In the genomic region with DNA sequence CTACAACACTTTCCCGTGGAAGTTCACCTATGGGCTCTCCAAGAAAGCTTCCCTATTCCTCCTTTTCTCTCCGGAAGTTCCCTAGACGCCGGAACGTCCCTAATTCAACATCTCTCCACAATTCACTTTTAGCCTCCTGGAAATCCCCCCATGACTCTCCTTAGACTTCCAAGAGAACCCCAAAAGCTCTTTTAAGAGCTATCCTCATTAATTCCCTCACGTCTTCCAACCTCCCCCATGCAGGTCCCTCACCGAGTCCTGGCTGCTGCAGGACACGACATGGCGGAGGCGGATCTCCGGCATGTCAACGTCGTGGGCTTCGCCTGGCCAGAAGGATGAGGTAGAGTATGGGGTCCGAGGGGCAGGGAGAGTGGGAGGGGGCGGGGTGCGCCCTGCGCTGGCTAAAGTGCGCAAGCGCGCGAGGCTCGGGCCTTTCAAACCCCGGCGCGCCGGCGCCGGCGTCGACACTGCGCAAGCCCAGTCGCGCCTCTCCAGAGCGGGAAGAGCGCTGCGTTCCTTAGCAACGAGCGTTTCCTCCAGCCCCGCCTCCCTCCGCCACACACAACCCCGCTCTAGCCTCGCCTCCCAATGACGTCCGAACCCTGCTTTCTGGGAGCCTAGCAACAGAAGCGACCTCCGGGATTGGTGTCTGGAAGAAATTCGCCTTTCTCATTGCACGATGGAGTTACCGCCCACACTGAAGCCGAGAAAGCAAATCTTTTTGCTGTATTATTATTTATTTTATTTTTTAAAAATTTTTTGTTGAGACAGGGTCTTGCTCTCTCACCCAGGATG, we compare ENCODE assay signal across 1 cellular context.
TF ChIP-seq lines count a peak whose summit lies in the region.

Gene PINLYP, plus strand, starts transcription at position 646 of the 795 bp plus-strand sequence. CDS start 1,391 bp downstream, outside the sequence.
Gene XRCC1, minus strand, starts transcription at position 372 of the 795 bp plus-strand sequence. Its CDS starts 69 bp downstream, at position 303.

TF ChIP-seq in HEK293, 187 proteins besides CTCF, POLR2A, EP300 and RAD21 (continued from another document and continues in another):
- TF ChIP-seq ZNF514 (tag by site-specific recombination; IDR thresholded peaks at IDR 0.05) (no peak), BCL11A (tag by site-specific recombination; IDR thresholded peaks at IDR 0.05; ENCODE audit: low read depth) (no peak), ZNF202 (tag by site-specific recombination; IDR thresholded peaks at IDR 0.05; ENCODE audit: borderline replicate concordance) (no peak), ZNF146 (tag by site-specific recombination; IDR thresholded peaks at IDR 0.05) (no peak), GLIS2 (tag by site-specific recombination; IDR thresholded peaks at IDR 0.05) (peak; percentile 47; the same call in 1 of the 2 replicates), ZNF19 (tag by site-specific recombination; IDR thresholded peaks at IDR 0.05; ENCODE audit: low read depth) (no peak), ZNF175 (tag by site-specific recombination; IDR thresholded peaks at IDR 0.05) (no peak), TRIM28 (IDR thresholded peaks at IDR 0.05; ENCODE audit: borderline replicate concordance, low read length) (no peak), FEZF1 (tag by site-specific recombination; IDR thresholded peaks at IDR 0.05) (no peak), ZSCAN30 (tag by site-specific recombination; IDR thresholded peaks at IDR 0.05) (peak; percentile 38; the same call in 1 of the 2 replicates), ZNF776 (tag by site-specific recombination; IDR thresholded peaks at IDR 0.05; ENCODE audit: borderline replicate concordance) (no peak), ZNF792 (tag by site-specific recombination; IDR thresholded peaks at IDR 0.05) (no peak), ZNF585B (tag by site-specific recombination; IDR thresholded peaks at IDR 0.05) (no peak), ZNF133 (tag by site-specific recombination; IDR thresholded peaks at IDR 0.05) (no peak), KLF1 (tag by site-specific recombination; IDR thresholded peaks at IDR 0.05) (peak; percentile 54; the same call in 1 of the 2 replicates), ZNF530 (tag by site-specific recombination; IDR thresholded peaks at IDR 0.05; ENCODE audit: low read depth) (no peak), IKZF3 (tag by site-specific recombination; IDR thresholded peaks at IDR 0.05) (peak; percentile 62), ZNF16 (tag by site-specific recombination; IDR thresholded peaks at IDR 0.05; ENCODE audit: low read depth) (no peak), SCRT2 (tag by site-specific recombination; IDR thresholded peaks at IDR 0.05) (no peak), ZNF548 (tag by site-specific recombination; IDR thresholded peaks at IDR 0.05) (no peak), ZNF266 (tag by site-specific recombination; IDR thresholded peaks at IDR 0.05; ENCODE audit: low read depth) (no peak), ZFP3 (tag by site-specific recombination; IDR thresholded peaks at IDR 0.05; ENCODE audit: low read depth) (no peak), ZNF223 (tag by site-specific recombination; IDR thresholded peaks at IDR 0.05) (no peak), PRDM6 (tag by site-specific recombination; IDR thresholded peaks at IDR 0.05) (no peak), ZNF76 (tag by site-specific recombination; IDR thresholded peaks at IDR 0.05; ENCODE audit: borderline replicate concordance, low read depth) (no peak), ZNF274 (IDR thresholded peaks at IDR 0.05; ENCODE audit: low read length) (no peak), ZNF274 (tag by site-specific recombination; IDR thresholded peaks at IDR 0.05; ENCODE audit: borderline replicate concordance) (no peak), ZBTB8A (tag by site-specific recombination; IDR thresholded peaks at IDR 0.05) (no peak), ZNF121 (tag by site-specific recombination; IDR thresholded peaks at IDR 0.05) (no peak), ZNF184 (tag by site-specific recombination; IDR thresholded peaks at IDR 0.05) (no peak), REST (tag by site-specific recombination; IDR thresholded peaks at IDR 0.05) (no peak), ZNF366 (tag by site-specific recombination; conservative IDR thresholded peaks at IDR 0.05) (peak; percentile 75), ZNF335 (tag by site-specific recombination; conservative IDR thresholded peaks at IDR 0.05) (peak; percentile 95), ZNF248 (tag by site-specific recombination; IDR thresholded peaks at IDR 0.05) (no peak), ZNF157 (tag by site-specific recombination; IDR thresholded peaks at IDR 0.05) (no peak), ZBTB10 (tag by site-specific recombination; IDR thresholded peaks at IDR 0.05) (peak; percentile 94), EGR2 (tag by site-specific recombination; IDR thresholded peaks at IDR 0.05; ENCODE audit: low read depth) (peak; percentile 75; the same call in 1 of the 2 replicates), ZNF311 (tag by site-specific recombination; IDR thresholded peaks at IDR 0.05; ENCODE audit: borderline replicate concordance) (no peak), ZBTB17 (tag by site-specific recombination; IDR thresholded peaks at IDR 0.05) (0 out of 2 replicates have a peak, but pooled peaks have one; percentile 2)
- TF ChIP-seq, protein P1, sequence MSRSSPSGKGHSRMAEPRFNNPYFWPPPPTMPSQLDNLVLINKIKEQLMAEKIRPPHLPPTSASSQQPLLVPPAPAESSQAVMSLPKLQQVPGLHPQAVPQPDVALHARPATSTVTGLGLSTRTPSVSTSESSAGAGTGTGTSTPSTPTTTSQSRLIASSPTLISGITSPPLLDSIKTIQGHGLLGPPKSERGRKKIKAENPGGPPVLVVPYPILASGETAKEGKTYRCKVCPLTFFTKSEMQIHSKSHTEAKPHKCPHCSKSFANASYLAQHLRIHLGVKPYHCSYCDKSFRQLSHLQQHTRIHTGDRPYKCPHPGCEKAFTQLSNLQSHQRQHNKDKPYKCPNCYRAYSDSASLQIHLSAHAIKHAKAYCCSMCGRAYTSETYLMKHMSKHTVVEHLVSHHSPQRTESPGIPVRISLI (tag by site-specific recombination; IDR thresholded peaks at IDR 0.05) = no peak
- TF ChIP-seq, protein P2, sequence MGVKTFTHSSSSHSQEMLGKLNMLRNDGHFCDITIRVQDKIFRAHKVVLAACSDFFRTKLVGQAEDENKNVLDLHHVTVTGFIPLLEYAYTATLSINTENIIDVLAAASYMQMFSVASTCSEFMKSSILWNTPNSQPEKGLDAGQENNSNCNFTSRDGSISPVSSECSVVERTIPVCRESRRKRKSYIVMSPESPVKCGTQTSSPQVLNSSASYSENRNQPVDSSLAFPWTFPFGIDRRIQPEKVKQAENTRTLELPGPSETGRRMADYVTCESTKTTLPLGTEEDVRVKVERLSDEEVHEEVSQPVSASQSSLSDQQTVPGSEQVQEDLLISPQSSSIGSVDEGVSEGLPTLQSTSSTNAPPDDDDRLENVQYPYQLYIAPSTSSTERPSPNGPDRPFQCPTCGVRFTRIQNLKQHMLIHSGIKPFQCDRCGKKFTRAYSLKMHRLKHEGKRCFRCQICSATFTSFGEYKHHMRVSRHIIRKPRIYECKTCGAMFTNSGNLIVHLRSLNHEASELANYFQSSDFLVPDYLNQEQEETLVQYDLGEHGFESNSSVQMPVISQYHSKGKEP (tag by site-specific recombination; IDR thresholded peaks at IDR 0.05) = no peak
- TF ChIP-seq, protein P3, sequence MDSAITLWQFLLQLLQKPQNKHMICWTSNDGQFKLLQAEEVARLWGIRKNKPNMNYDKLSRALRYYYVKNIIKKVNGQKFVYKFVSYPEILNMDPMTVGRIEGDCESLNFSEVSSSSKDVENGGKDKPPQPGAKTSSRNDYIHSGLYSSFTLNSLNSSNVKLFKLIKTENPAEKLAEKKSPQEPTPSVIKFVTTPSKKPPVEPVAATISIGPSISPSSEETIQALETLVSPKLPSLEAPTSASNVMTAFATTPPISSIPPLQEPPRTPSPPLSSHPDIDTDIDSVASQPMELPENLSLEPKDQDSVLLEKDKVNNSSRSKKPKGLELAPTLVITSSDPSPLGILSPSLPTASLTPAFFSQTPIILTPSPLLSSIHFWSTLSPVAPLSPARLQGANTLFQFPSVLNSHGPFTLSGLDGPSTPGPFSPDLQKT (IDR thresholded peaks at IDR 0.05; ENCODE audit: borderline replicate concordance, low read depth, low read length) = no peak
- TF ChIP-seq, protein P4, sequence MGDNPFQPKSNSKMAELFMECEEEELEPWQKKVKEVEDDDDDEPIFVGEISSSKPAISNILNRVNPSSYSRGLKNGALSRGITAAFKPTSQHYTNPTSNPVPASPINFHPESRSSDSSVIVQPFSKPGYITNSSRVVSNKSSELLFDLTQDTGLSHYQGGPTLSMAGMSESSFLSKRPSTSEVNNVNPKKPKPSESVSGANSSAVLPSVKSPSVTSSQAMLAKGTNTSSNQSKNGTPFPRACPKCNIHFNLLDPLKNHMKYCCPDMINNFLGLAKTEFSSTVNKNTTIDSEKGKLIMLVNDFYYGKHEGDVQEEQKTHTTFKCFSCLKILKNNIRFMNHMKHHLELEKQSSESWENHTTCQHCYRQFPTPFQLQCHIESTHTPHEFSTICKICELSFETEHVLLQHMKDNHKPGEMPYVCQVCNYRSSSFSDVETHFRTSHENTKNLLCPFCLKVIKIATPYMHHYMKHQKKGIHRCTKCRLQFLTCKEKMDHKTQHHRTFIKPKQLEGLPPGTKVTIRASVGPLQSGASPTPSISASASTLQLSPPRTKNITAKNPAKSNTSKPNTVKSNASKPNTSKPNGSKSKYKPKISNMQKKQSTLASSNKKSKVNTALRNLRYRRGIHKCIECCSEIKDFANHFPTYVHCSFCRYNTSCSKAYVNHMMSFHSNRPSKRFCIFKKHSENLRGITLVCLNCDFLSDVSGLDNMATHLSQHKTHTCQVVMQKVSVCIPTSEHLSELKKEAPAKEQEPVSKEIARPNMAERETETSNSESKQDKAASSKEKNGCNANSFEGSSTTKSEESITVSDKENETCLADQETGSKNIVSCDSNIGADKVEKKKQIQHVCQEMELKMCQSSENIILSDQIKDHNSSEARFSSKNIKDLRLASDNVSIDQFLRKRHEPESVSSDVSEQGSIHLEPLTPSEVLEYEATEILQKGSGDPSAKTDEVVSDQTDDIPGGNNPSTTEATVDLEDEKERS (tag by site-specific recombination; IDR thresholded peaks at IDR 0.05) = no peak
- TF ChIP-seq, protein P5, sequence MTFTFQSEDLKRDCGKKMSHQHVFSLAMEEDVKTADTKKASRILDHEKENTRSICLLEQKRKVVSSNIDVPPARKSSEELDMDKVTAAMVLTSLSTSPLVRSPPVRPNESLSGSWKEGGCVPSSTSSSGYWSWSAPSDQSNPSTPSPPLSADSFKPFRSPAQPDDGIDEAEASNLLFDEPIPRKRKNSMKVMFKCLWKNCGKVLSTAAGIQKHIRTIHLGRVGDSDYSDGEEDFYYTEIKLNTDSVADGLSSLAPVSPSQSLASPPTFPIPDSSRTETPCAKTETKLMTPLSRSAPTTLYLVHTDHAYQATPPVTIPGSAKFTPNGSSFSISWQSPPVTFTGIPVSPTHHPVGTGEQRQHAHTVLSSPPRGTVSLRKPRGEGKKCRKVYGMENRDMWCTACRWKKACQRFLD (tag by site-specific recombination; IDR thresholded peaks at IDR 0.05) = no peak
